9 cellular contexts compared by ENCODE assay signal in the genomic region with DNA sequence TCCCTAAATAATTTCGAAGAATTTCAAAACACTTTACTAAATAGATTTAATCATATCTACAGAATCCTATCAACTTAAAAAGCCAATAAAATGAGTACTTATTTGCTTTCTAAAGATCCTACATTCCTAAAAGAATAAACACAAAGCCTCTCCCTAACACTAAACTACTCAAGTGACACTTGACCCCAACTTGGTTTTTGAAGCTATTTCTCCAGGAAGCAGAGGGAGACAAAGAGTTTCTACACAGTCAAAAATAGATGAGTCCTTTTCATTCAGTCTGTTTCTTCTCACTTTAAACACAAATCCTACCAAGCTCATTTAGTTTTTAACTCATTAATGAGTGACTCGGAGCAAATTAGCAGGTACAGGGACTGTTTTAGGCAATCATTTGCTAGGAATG. TPM values are rescaled to one million over a fixed set of nuclear protein-coding genes. Genes with fewer than 3 reads are reported as not detected.
DNase-seq lines count a peak whose midpoint lies in the region; ATAC-seq and TF ChIP-seq lines count a peak whose summit lies in the region.
"Had no signal": no experiment of that assay in that cellular context is flagged by ENCODE, and none has a peak within 500 bp of the region (broad histone marks: within the 10 kb centered on the region; RNA-seq: fewer than 3 reads in every experiment).

No MANE protein-coding gene starts in this region.

- H3K4me3 ChIP-seq in DND-41 (ENCODE audit: low read depth in 1 of 2, low read length in 2 of 2) (peak overlapping the region in 1 of 2 experiments; percentile 95; a peak in 1 of 4 replicates), NT2/D1 (ENCODE audit: insufficient read length, low read depth) (no peak overlapping the region), epithelial cell of proximal tubule (ENCODE audit: low read depth, low read length) (peak overlapping the region; percentile 83), trophoblast cell (ENCODE audit: low read depth, low read length) (no peak overlapping the region)

- H3K27ac ChIP-seq in DND-41 (ENCODE audit: low read length) (no peak overlapping the region; the same call in 1 of the 2 replicates), trophoblast cell (ENCODE audit: low read depth, low read length) (no peak overlapping the region)

- peaks cover 36% of the 10 kb centered on the region; the same call in 1 of the 2 replicates for H4K20me1 ChIP-seq in DND-41 (ENCODE audit: insufficient read depth, low read length)

- DNase-seq in DND-41 (no peak), NT2/D1 (ENCODE audit: low read depth, low spot score) (no peak), epithelial cell of proximal tubule (ENCODE audit: low read depth) (no peak), trophoblast cell (no peak), ecto neural progenitor cell (ENCODE audit: low spot score) (no peak), cardiac septum (ENCODE audit: low spot score) (no peak)

- H3K79me2 ChIP-seq in DND-41 (ENCODE audit: insufficient read depth, low read length) = peaks cover 71% of the 10 kb centered on the region
- H3K79me2 ChIP-seq in trophoblast cell (ENCODE audit: control insufficient read depth, insufficient read depth, low read length, poor library complexity) = peaks cover 6% of the 10 kb centered on the region

- H3K79me1 ChIP-seq in trophoblast cell (ENCODE audit: low read length) = peaks cover 10% of the 10 kb centered on the region

- H4K12ac ChIP-seq in trophoblast cell (ENCODE audit: low read depth, low read length) = no peak overlapping the region

- peak overlapping the region; percentile 35 for H3K4ac ChIP-seq in trophoblast cell (ENCODE audit: low read depth, low read length)

- no peak overlapping the region for H2BK12ac ChIP-seq in trophoblast cell (ENCODE audit: low read length)

- no peak overlapping the region for H4K8ac ChIP-seq in trophoblast cell (ENCODE audit: low read depth, low read length)

- H3K27me3 ChIP-seq in DND-41 (ENCODE audit: insufficient read depth, low read length, poor library complexity) (no peaks in the 10 kb centered on the region), NT2/D1 (ENCODE audit: insufficient read depth, insufficient read length) (no peaks in the 10 kb centered on the region), trophoblast cell (ENCODE audit: insufficient read depth, low read length) (no peaks in the 10 kb centered on the region)

- H3K4me1 ChIP-seq in DND-41 (ENCODE audit: insufficient read depth, low read length) = peaks cover 35% of the 10 kb centered on the region
- H3K4me1 ChIP-seq in NT2/D1 (ENCODE audit: insufficient read depth, insufficient read length) = peaks cover 3% of the 10 kb centered on the region
- H3K4me1 ChIP-seq in trophoblast cell (ENCODE audit: control insufficient read depth in 1 of 2, insufficient read depth in 2 of 2, low read length in 2 of 2) = peaks cover 2% of the 10 kb centered on the region in 2 experiments

- no peak overlapping the region for H4K91ac ChIP-seq in trophoblast cell (ENCODE audit: low read depth, low read length)

- no peak for ATAC-seq in DND-41 (ENCODE audit: insufficient read depth, low read depth)
- no peak for ATAC-seq in HG02870 (IDR thresholded peaks at IDR 0.05; ENCODE audit: unreplicated experiment)
- no peak for ATAC-seq in GM19452 (IDR thresholded peaks at IDR 0.05; ENCODE audit: unreplicated experiment)
- ATAC-seq: activated CD4-positive, CD25-positive, alpha-beta regulatory T cell treated with anti-CD3 and anti-CD28 coated beads, Interleukin-2, amount 50 U/mL, for 24 hours had no signal

- no peaks in the 10 kb centered on the region for H3K9me3 ChIP-seq in DND-41 (ENCODE audit: insufficient read depth, low read length, severe bottlenecking)
- no peaks in the 10 kb centered on the region for H3K9me3 ChIP-seq in NT2/D1 (ENCODE audit: insufficient read depth, low read length)
- no peaks in the 10 kb centered on the region for H3K9me3 ChIP-seq in trophoblast cell (ENCODE audit: insufficient read depth, low read depth, low read length)

- H2BK5ac ChIP-seq in trophoblast cell (ENCODE audit: low read depth, low read length, poor library complexity) = no peak overlapping the region

- H3K36me3 ChIP-seq in DND-41 (ENCODE audit: insufficient read depth, low read length) (peaks cover 3% of the 10 kb centered on the region; the same call in 1 of the 2 replicates), NT2/D1 (ENCODE audit: insufficient read depth, insufficient read length, low read length) (peaks cover 5% of the 10 kb centered on the region), trophoblast cell (ENCODE audit: control insufficient read depth in 1 of 2, insufficient read depth in 2 of 2, low read length in 2 of 2) (peaks cover 0 to 2% of the 10 kb centered on the region in 2 experiments)

- TF ChIP-seq CTCF in DND-41 (IDR thresholded peaks at IDR 0.05; ENCODE audit: borderline replicate concordance, extremely low read depth, low read length, poor library complexity, severe bottlenecking) = no peak
- TF ChIP-seq CTCF in epithelial cell of proximal tubule (conservative IDR thresholded peaks at IDR 0.05; ENCODE audit: low read depth, low read length) = no peak

- no CpG with 5 or more reads among the region's 2 CpGs for WGBS in trophoblast cell (ENCODE audit: extremely low coverage, insufficient coverage, insufficient read length)

- no peak overlapping the region for H3K23ac ChIP-seq in trophoblast cell (ENCODE audit: low read length)

- H2AK5ac ChIP-seq in trophoblast cell (ENCODE audit: low read length) = no peak overlapping the region

- H3K4me2 ChIP-seq in DND-41 (ENCODE audit: insufficient read depth, low read length) (peak overlapping the region; percentile 83), trophoblast cell (ENCODE audit: low read length) (no peak overlapping the region)

- no peak overlapping the region for H3K14ac ChIP-seq in trophoblast cell (ENCODE audit: low read length)

- peak overlapping the region; percentile 91; the same call in 1 of the 2 replicates for H3K9ac ChIP-seq in DND-41 (ENCODE audit: low read depth, low read length)
- peak overlapping the region; percentile 15 for H3K9ac ChIP-seq in NT2/D1 (ENCODE audit: insufficient read length, low read depth)
- no peak overlapping the region for H3K9ac ChIP-seq in trophoblast cell (ENCODE audit: low read length)

- H2AFZ ChIP-seq in DND-41 (ENCODE audit: low read depth, low read length) (no peak overlapping the region), trophoblast cell (ENCODE audit: insufficient read depth, low read length, poor library complexity) (no peak overlapping the region)

- no peak overlapping the region for H3K18ac ChIP-seq in trophoblast cell (ENCODE audit: low read length)

- H2BK120ac ChIP-seq in trophoblast cell (ENCODE audit: insufficient read depth, low read length, poor library complexity) = no peak overlapping the region

- intact Hi-C loops in cardiac septum (cut with DNase I) = loop anchor here (5.0 kb wide), 1 partner anchor 58 kb away; no protein-coding TSS in a partner anchor

RNA-seq across cellular contexts. Expression of a gene that starts 2.1 kb away (rescaled TPM):
- total RNA-seq in epithelial cell of proximal tubule = 77.5 and 79.2 TPM in 2 replicates
- polyA plus RNA-seq in trophoblast cell (2013) = 18.5 and 19.2 TPM in 2 replicates
- 27.1 TPM for total RNA-seq in cardiac septum
